ENCODE assay signal across 11 cellular contexts in the genomic region with DNA sequence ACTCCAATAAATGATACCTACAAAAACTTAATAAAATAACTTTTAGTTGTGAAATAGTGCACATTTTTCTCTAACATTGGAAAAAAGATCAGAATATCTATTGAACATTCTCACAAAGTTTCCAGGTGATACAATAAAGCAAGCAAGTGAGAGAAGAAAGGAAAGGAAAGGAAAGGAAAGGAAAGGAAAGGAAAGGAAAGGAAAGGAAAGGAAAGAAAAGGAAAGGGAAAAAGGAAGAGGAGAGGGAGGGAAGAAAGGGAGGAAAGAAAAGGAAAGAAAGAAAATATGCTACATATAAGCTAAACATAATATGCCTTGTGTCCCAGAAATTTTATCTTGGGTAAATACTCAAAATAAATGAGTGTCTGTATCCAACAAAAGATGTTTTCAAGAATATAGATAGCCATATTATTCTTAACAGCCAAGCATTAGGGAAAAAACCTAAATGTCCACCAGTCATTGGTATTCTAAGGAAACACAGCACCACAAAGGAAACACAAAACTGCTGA.
"Had no signal": no experiment of that assay in that cellular context is flagged by ENCODE, and none has a peak within 500 bp of the region (broad histone marks: within the 10 kb centered on the region; RNA-seq: fewer than 3 reads in every experiment).

No MANE protein-coding gene starts in this region.

- H3K27ac Mint-ChIP-seq: GM23338, H9, HFFc6 had no signal

- H3K4me1 Mint-ChIP-seq: H9 had no signal

- H3K4me1 ChIP-seq: HAP-1 had no signal

- H3K4me3 ChIP-seq: GM23248, GM23338, HAP-1 had no signal

- H2AFZ ChIP-seq: GM23248, GM23338 had no signal

- DNase-seq: GM23248, GOT3, H7, H9, HCEC 1CT, HFFc6 had no signal

- H3K9me3 ChIP-seq: HAP-1 had no signal

- H3K4me2 ChIP-seq: GM23338 had no signal

- H3K9ac ChIP-seq: GM23248 had no signal

- H3K27ac ChIP-seq: GM23248 had no signal

- FAIRE-seq: H1, H54 had no signal

- H3K4me3 Mint-ChIP-seq: GM23338, H9, HFFc6 had no signal

- H3K9me3 Mint-ChIP-seq: GM23338, H9 had no signal

- ATAC-seq: GM23338, HCT116 had no signal

- H3K36me3 ChIP-seq: HAP-1 had no signal
